5 cellular contexts compared by ENCODE assay signal in genomic region chr3:173306110-173306509, GRCh38.
"Had no signal": no experiment of that assay in that cellular context is flagged by ENCODE, and none has a peak within 500 bp of the region (broad histone marks: within the 10 kb centered on the region; RNA-seq: fewer than 3 reads in every experiment).

No MANE protein-coding gene starts in this region.

- H3K27ac ChIP-seq: GM23248 had no signal

- H3K9me3 Mint-ChIP-seq: H9 had no signal

- H2AFZ ChIP-seq: GM23248 had no signal

- H3K9ac ChIP-seq: GM23248 had no signal

- H3K4me1 Mint-ChIP-seq: IgD-negative memory B cell had no signal

- H3K27ac Mint-ChIP-seq: H9, IgD-negative memory B cell had no signal

- H3K4me3 Mint-ChIP-seq: H9, IgD-negative memory B cell had no signal

- H3K4me3 ChIP-seq: GM23248 had no signal

- DNase-seq: GM23248, H9, HCEC 1CT, KBM-7 had no signal

- H3K27me3 Mint-ChIP-seq: IgD-negative memory B cell had no signal
